ENCODE assay signal across 8 cellular contexts in genomic region chr11:66267039-66267378, GRCh38. TPM values are rescaled to one million over a fixed set of nuclear protein-coding genes. Genes with fewer than 3 reads are reported as not detected.
DNase-seq lines count a peak whose midpoint lies in the region; ATAC-seq, FAIRE-seq and TF ChIP-seq lines count a peak whose summit lies in the region.

No MANE protein-coding gene starts in this region.

- POLR2A ChIA-PET in A549 (lab: Yijun Ruan, JAX) = interaction anchor here (1.6 kb wide), 1 partner anchor 15 kb away, joined by 6 read pairs; no protein-coding TSS in a partner anchor

- H3K4me2 ChIP-seq in A549 (peak overlapping the region; percentile 91), MM.1S (ENCODE audit: low read depth, low read length) (peak overlapping the region; percentile 94)

- H3K4me1 ChIP-seq in A549 (peaks cover 19% of the 10 kb centered on the region), MM.1S (ENCODE audit: low read length) (peaks cover 11% of the 10 kb centered on the region; the same call in 1 of the 2 replicates), muscle layer of duodenum (ENCODE audit: control insufficient read depth in 1 of 2, insufficient read depth in 2 of 2, low read length in 2 of 2) (peaks cover 0 to 28% of the 10 kb centered on the region in 2 donors)

- H3K9me3 ChIP-seq in A549 = no peaks in the 10 kb centered on the region
- no peaks in the 10 kb centered on the region for H3K9me3 ChIP-seq in MM.1S (replicated peaks; ENCODE audit: insufficient read depth, low read length)
- H3K9me3 ChIP-seq in muscle layer of duodenum (ENCODE audit: control insufficient read depth in 1 of 2, low read length in 2 of 2) = no peaks in the 10 kb centered on the region

- CTCF ChIA-PET in A549 (lab: Yijun Ruan, JAX) = interaction anchor here (2.8 kb wide), 1 partner anchor 45 kb away, joined by 13 read pairs; no protein-coding TSS in a partner anchor

- TF ChIP-seq RAD21 in A549 (conservative IDR thresholded peaks at IDR 0.05 in 1 of 2, IDR thresholded peaks at IDR 0.05 in 1 of 2) = no peak

- ATAC-seq in A549 = peak; percentile 12 to 21; a peak in 5 of 6 replicates
- no peak for ATAC-seq in HG02623 (IDR thresholded peaks at IDR 0.05; ENCODE audit: unreplicated experiment)
- ATAC-seq in esophagus mucosa = no peak

- 0 out of 2 replicates have a peak overlapping the region, but pooled peaks have one; percentile 2 for H2AFZ ChIP-seq in MM.1S (ENCODE audit: low read length)

- H3K36me3 ChIP-seq in MM.1S (replicated peaks; ENCODE audit: insufficient read depth, low read length) (no peaks in the 10 kb centered on the region), muscle layer of duodenum (ENCODE audit: control insufficient read depth in 1 of 2, insufficient read depth in 2 of 2, low read length in 2 of 2) (peaks cover 13 to 40% of the 10 kb centered on the region in 2 donors)

- no peak for TF ChIP-seq POLR2A in A549 (IDR thresholded peaks at IDR 0.05; ENCODE audit: low read length)

- no peak for TF ChIP-seq EP300 in A549 (IDR thresholded peaks at IDR 0.05)

- no peak for FAIRE-seq in A549 (lab: Jason Lieb, UNC)

- H3K79me2 ChIP-seq in MM.1S (ENCODE audit: low read length) = peaks cover 32% of the 10 kb centered on the region

- no peaks in the 10 kb centered on the region for H3K9me2 ChIP-seq in MM.1S (replicated peaks; ENCODE audit: insufficient read depth, low read length)

- H3K4me3 ChIP-seq in A549 (peak overlapping the region; percentile 93), MM.1S (ENCODE audit: low read length) (peak overlapping the region; percentile 96), dorsolateral prefrontal cortex (peak overlapping the region; percentile 65 to 100 (median 91)), muscle layer of duodenum (ENCODE audit: low read depth in 1 of 2, low read length in 2 of 2) (peak overlapping the region; percentile 44 to 89)

- TF ChIP-seq CTCF in A549 (IDR thresholded peaks at IDR 0.05) (no peak), MM.1S (IDR thresholded peaks at IDR 0.05; ENCODE audit: low read length) (no peak), dorsolateral prefrontal cortex (IDR thresholded peaks at IDR 0.05 in 54 of 56, conservative IDR thresholded peaks at IDR 0.05 in 2 of 56; ENCODE audit: low read depth in 1 of 56, partially characterized antibody in 56 of 56) (peak in 1 of 56 donors; percentile 5)

- WGBS in A549 (ENCODE audit: missing lambda C conversion rate) = 78% methylated on average over 13 of the region's 13 CpGs

- intact Hi-C loops in dorsolateral prefrontal cortex (cut with DNase I) = loop anchor here in 1 of 2 donors (2.0 to 5.0 kb wide), 2 partner anchors 44 to 650 kb away; partner anchors contain the start of gene PCNX3

- H3K27ac ChIP-seq in A549 = peak overlapping the region in 1 of 2 experiments; percentile 97; a peak in 3 of 6 replicates
- H3K27ac ChIP-seq in MM.1S (ENCODE audit: low read length) = no peak overlapping the region
- peak overlapping the region; percentile 53 to 100 (median 98) for H3K27ac ChIP-seq in dorsolateral prefrontal cortex
- no peak overlapping the region for H3K27ac ChIP-seq in muscle layer of duodenum (ENCODE audit: low read length)

- H3K9ac ChIP-seq in MM.1S (ENCODE audit: low read length) = peak overlapping the region; percentile 37; the same call in 1 of the 2 replicates

- H3F3A ChIP-seq in MM.1S (ENCODE audit: insufficient read depth, low read length) = peaks cover 12% of the 10 kb centered on the region; the same call in 1 of the 2 replicates

- no peaks in the 10 kb centered on the region for H4K20me1 ChIP-seq in MM.1S (ENCODE audit: insufficient read depth, low read length)

- H3K27me3 ChIP-seq in MM.1S (replicated peaks; ENCODE audit: insufficient read depth, low read length) = no peaks in the 10 kb centered on the region
- no peaks in the 10 kb centered on the region for H3K27me3 ChIP-seq in dorsolateral prefrontal cortex
- H3K27me3 ChIP-seq in muscle layer of duodenum (ENCODE audit: low read depth, low read length) = no peaks in the 10 kb centered on the region

- DNase-seq in A549 (ENCODE audit: low read depth in 1 of 2, low spot score in 1 of 2) (peak in 1 of 2 experiments; percentile 32), MM.1S (no peak), dorsolateral prefrontal cortex (no peak), hypothalamus (lab: John Stamatoyannopoulos, UW) (no peak), midbrain (lab: John Stamatoyannopoulos, UW) (no peak)

TF ChIP-seq in A549, 52 proteins besides CTCF, POLR2A, EP300 and RAD21:
- TF ChIP-seq MAZ (IDR thresholded peaks at IDR 0.05; ENCODE audit: borderline replicate concordance, low read depth, low read length) (no peak), CBX8 (IDR thresholded peaks at IDR 0.05) (no peak), RCOR1 (IDR thresholded peaks at IDR 0.05; ENCODE audit: low read depth, low read length) (no peak), KDM5A (IDR thresholded peaks at IDR 0.05) (no peak), ZFP36 (IDR thresholded peaks at IDR 0.05; ENCODE audit: borderline replicate concordance, partially characterized antibody) (no peak), JUN (IDR thresholded peaks at IDR 0.05) (no peak), BHLHE40 (IDR thresholded peaks at IDR 0.05; ENCODE audit: low read depth, low read length) (no peak), JUNB (IDR thresholded peaks at IDR 0.05) (no peak), CEBPB (IDR thresholded peaks at IDR 0.05) (no peak), ZNF302 (CRISPR knock-in tag; IDR thresholded peaks at IDR 0.05) (no peak), GATA3 (IDR thresholded peaks at IDR 0.05; ENCODE audit: borderline replicate concordance) (no peak), CHD4 (IDR thresholded peaks at IDR 0.05; ENCODE audit: borderline replicate concordance) (no peak), SMC3 (IDR thresholded peaks at IDR 0.05) (no peak), USF2 (IDR thresholded peaks at IDR 0.05) (no peak), ATOH8 (CRISPR knock-in tag; IDR thresholded peaks at IDR 0.05; ENCODE audit: low read depth) (no peak), CHD2 (IDR thresholded peaks at IDR 0.05; ENCODE audit: low read length, partially characterized antibody) (no peak), HOXB13 (CRISPR knock-in tag; IDR thresholded peaks at IDR 0.05; ENCODE audit: low read depth) (no peak)
TF ChIP-seq in A549: peak in this region for 0.

RNA-seq across cellular contexts. Expression of gene RAB1B, which starts 1.4 kb away (rescaled TPM):
- 87.8 and 104 TPM in 2 replicates for polyA plus RNA-seq in A549 (2011; rRNA removed)
- 156 and 206 TPM in 2 replicates for polyA plus RNA-seq in A549 (2012; cell fraction: cytosol; rRNA removed)
- polyA plus RNA-seq in A549 (2012; cell fraction: nucleus; rRNA removed) = 141 and 147 TPM in 2 replicates
- polyA plus RNA-seq in A549 (2017; fragmentation: RNase III; extraction: RNeasy Plus Mini Kit Qiagen cat#74134 plus additional on column Dnase treatment) = 141 to 149 TPM (median 147 TPM) in 3 replicates
- polyA minus RNA-seq in A549 (2011; rRNA and poly(A)+ RNA removed) = 147 and 157 TPM in 2 replicates
- total RNA-seq in dorsolateral prefrontal cortex = 100 to 1,000 TPM in 115 of 120 experiments, 10 to 100 TPM in 5; 94.3 to 135 (median 115) TPM
- total RNA-seq in esophagus mucosa = 145 TPM

RNA-seq across cellular contexts. Expression of gene KLC2, which starts 9.5 kb away (rescaled TPM):
- polyA plus RNA-seq in A549 (2011; rRNA removed) = 13.7 and 13.8 TPM in 2 replicates
- polyA plus RNA-seq in A549 (2012; cell fraction: cytosol; rRNA removed) = 26.6 and 33.5 TPM in 2 replicates
- 62.6 and 79.2 TPM in 2 replicates for polyA plus RNA-seq in A549 (2012; cell fraction: nucleus; rRNA removed)
- 35.1 to 35.8 TPM (median 35.2 TPM) in 3 replicates for polyA plus RNA-seq in A549 (2017; fragmentation: RNase III; extraction: RNeasy Plus Mini Kit Qiagen cat#74134 plus additional on column Dnase treatment)
- 23.2 and 30.5 TPM in 2 replicates for polyA minus RNA-seq in A549 (2011; rRNA and poly(A)+ RNA removed)
- 100 to 1,000 TPM in 117 of 120 experiments, 10 to 100 TPM in 3; 82.4 to 228 (median 167) TPM for total RNA-seq in dorsolateral prefrontal cortex
- total RNA-seq in esophagus mucosa = 14.2 TPM

RNA-seq across cellular contexts. Expression of gene CNIH2, which starts 11.0 kb away (rescaled TPM):
- polyA plus RNA-seq in A549 (2011; rRNA removed) (0.95 and 0.98 TPM in 2 replicates), A549 (2017; fragmentation: RNase III; extraction: RNeasy Plus Mini Kit Qiagen cat#74134 plus additional on column Dnase treatment) (1.1 to 1.5 TPM (median 1.3 TPM) in 3 replicates)
- 2.2 and 2.3 TPM in 2 replicates for polyA plus RNA-seq in A549 (2012; cell fraction: cytosol; rRNA removed)
- 3.6 and 4.4 TPM in 2 replicates for polyA plus RNA-seq in A549 (2012; cell fraction: nucleus; rRNA removed)
- 0.34 TPM in 1 of 2 replicates, not detected in the other for polyA minus RNA-seq in A549 (2011; rRNA and poly(A)+ RNA removed)
- total RNA-seq in dorsolateral prefrontal cortex (100 to 1,000 TPM in 2 of 120 experiments, 10 to 100 TPM in 118; 27.7 to 125 (median 64.9) TPM), esophagus mucosa (0.52 TPM)

RNA-seq across cellular contexts. Expression of gene YIF1A, which starts 21.9 kb away (rescaled TPM):
- polyA plus RNA-seq in A549 (2011; rRNA removed) (99.7 and 132 TPM in 2 replicates), A549 (2017; fragmentation: RNase III; extraction: RNeasy Plus Mini Kit Qiagen cat#74134 plus additional on column Dnase treatment) (79.7 to 91.3 TPM (median 82.0 TPM) in 3 replicates)
- polyA plus RNA-seq in A549 (2012; cell fraction: cytosol; rRNA removed) = 206 and 244 TPM in 2 replicates
- polyA plus RNA-seq in A549 (2012; cell fraction: nucleus; rRNA removed) = 215 and 261 TPM in 2 replicates
- polyA minus RNA-seq in A549 (2011; rRNA and poly(A)+ RNA removed) = 167 and 194 TPM in 2 replicates
- total RNA-seq in dorsolateral prefrontal cortex (10 to 100 TPM; 15.9 to 71.3 (median 33.4) TPM), esophagus mucosa (69.7 TPM)

RNA-seq across cellular contexts. Expression of gene TMEM151A, which starts 24.7 kb away (rescaled TPM):
- polyA plus RNA-seq in A549 (2011; rRNA removed) = 0.44 and 0.62 TPM in 2 replicates
- 0.91 and 1.8 TPM in 2 replicates for polyA plus RNA-seq in A549 (2012; cell fraction: cytosol; rRNA removed)
- polyA plus RNA-seq in A549 (2012; cell fraction: nucleus; rRNA removed) = 1.8 and 2.3 TPM in 2 replicates
- 1.3 to 1.8 TPM (median 1.6 TPM) in 3 replicates for polyA plus RNA-seq in A549 (2017; fragmentation: RNase III; extraction: RNeasy Plus Mini Kit Qiagen cat#74134 plus additional on column Dnase treatment)
- 0.79 and 0.92 TPM in 2 replicates for polyA minus RNA-seq in A549 (2011; rRNA and poly(A)+ RNA removed)
- total RNA-seq in dorsolateral prefrontal cortex = 100 to 1,000 TPM in 2 of 120 experiments, 10 to 100 TPM in 118; 29.6 to 145 (median 58.1) TPM
- total RNA-seq in esophagus mucosa = not detected

Comparison
In these comparisons a context has a peak if more than half of its experiments do, and no peak if none do; other contexts are left out.
1. ATAC-seq: peak in A549 (2 of 2); none in HG02623 (single experiment) and esophagus mucosa (single experiment).
2. H3K27ac ChIP-seq: peak in dorsolateral prefrontal cortex (59 of 59); none in MM.1S (single experiment) and muscle layer of duodenum (single experiment).
3. RNA of gene CNIH2, which starts 11.0 kb away (total RNA-seq): 27.7 to 125 TPM in dorsolateral prefrontal cortex; 0.52 TPM in esophagus mucosa (single experiment); every median in the first group is over 10 times any median in the second.
4. Peak in every context shown above with its lines, with median percentiles within 50 percentile points of each other: H3K4me3 ChIP-seq.